In the genomic region with DNA sequence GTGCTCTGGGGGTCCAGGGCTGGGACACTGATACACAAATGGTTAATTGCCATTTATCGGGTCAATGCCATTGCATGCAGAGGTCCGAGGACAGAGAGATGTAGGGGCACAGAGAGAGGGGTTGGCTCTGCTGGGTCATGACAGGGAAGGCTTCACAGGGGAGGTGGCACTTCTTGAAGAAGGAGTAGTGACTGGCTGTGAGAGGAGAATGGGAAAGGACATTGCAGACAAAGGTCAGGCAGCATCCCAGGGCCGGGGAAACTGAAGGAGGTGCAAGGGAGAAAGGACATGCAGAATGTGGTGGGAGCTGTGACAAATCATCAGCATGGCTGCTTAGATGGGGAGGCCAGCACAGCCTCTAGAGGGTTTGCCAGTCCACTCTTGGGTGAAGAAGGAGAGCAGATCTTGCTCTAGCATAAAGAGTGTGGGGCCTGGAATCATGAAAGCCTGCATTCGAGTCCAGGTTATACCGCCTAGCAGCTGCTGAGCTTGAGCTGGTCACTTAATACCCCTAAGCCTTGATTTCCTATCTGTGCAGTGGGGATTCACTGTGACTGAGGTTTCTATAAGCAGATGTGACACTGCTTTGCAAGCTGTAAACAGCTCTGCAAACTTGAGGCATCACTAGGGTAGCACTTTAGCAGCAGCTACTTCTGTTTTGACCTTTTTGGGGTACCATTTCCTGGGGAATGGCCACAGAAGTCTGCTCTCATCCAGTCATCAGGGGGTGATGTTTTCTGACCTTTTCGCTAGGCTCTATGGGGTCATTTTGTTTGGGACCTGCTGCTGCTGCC, we compare ENCODE assay signal across 1 cellular context.
TF ChIP-seq lines count a peak whose summit lies in the region.

No MANE protein-coding gene starts in this region.

TF ChIP-seq in K562, 482 proteins besides CTCF, POLR2A, EP300 and RAD21 (continued from another document and continues in another):
- TF ChIP-seq, protein P1, sequence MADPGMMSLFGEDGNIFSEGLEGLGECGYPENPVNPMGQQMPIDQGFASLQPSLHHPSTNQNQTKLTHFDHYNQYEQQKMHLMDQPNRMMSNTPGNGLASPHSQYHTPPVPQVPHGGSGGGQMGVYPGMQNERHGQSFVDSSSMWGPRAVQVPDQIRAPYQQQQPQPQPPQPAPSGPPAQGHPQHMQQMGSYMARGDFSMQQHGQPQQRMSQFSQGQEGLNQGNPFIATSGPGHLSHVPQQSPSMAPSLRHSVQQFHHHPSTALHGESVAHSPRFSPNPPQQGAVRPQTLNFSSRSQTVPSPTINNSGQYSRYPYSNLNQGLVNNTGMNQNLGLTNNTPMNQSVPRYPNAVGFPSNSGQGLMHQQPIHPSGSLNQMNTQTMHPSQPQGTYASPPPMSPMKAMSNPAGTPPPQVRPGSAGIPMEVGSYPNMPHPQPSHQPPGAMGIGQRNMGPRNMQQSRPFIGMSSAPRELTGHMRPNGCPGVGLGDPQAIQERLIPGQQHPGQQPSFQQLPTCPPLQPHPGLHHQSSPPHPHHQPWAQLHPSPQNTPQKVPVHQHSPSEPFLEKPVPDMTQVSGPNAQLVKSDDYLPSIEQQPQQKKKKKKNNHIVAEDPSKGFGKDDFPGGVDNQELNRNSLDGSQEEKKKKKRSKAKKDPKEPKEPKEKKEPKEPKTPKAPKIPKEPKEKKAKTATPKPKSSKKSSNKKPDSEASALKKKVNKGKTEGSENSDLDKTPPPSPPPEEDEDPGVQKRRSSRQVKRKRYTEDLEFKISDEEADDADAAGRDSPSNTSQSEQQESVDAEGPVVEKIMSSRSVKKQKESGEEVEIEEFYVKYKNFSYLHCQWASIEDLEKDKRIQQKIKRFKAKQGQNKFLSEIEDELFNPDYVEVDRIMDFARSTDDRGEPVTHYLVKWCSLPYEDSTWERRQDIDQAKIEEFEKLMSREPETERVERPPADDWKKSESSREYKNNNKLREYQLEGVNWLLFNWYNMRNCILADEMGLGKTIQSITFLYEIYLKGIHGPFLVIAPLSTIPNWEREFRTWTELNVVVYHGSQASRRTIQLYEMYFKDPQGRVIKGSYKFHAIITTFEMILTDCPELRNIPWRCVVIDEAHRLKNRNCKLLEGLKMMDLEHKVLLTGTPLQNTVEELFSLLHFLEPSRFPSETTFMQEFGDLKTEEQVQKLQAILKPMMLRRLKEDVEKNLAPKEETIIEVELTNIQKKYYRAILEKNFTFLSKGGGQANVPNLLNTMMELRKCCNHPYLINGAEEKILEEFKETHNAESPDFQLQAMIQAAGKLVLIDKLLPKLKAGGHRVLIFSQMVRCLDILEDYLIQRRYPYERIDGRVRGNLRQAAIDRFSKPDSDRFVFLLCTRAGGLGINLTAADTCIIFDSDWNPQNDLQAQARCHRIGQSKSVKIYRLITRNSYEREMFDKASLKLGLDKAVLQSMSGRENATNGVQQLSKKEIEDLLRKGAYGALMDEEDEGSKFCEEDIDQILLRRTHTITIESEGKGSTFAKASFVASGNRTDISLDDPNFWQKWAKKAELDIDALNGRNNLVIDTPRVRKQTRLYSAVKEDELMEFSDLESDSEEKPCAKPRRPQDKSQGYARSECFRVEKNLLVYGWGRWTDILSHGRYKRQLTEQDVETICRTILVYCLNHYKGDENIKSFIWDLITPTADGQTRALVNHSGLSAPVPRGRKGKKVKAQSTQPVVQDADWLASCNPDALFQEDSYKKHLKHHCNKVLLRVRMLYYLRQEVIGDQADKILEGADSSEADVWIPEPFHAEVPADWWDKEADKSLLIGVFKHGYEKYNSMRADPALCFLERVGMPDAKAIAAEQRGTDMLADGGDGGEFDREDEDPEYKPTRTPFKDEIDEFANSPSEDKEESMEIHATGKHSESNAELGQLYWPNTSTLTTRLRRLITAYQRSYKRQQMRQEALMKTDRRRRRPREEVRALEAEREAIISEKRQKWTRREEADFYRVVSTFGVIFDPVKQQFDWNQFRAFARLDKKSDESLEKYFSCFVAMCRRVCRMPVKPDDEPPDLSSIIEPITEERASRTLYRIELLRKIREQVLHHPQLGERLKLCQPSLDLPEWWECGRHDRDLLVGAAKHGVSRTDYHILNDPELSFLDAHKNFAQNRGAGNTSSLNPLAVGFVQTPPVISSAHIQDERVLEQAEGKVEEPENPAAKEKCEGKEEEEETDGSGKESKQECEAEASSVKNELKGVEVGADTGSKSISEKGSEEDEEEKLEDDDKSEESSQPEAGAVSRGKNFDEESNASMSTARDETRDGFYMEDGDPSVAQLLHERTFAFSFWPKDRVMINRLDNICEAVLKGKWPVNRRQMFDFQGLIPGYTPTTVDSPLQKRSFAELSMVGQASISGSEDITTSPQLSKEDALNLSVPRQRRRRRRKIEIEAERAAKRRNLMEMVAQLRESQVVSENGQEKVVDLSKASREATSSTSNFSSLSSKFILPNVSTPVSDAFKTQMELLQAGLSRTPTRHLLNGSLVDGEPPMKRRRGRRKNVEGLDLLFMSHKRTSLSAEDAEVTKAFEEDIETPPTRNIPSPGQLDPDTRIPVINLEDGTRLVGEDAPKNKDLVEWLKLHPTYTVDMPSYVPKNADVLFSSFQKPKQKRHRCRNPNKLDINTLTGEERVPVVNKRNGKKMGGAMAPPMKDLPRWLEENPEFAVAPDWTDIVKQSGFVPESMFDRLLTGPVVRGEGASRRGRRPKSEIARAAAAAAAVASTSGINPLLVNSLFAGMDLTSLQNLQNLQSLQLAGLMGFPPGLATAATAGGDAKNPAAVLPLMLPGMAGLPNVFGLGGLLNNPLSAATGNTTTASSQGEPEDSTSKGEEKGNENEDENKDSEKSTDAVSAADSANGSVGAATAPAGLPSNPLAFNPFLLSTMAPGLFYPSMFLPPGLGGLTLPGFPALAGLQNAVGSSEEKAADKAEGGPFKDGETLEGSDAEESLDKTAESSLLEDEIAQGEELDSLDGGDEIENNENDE (IDR thresholded peaks at IDR 0.05; ENCODE audit: low read depth, low read length) = no peak
- TF ChIP-seq, protein P2, sequence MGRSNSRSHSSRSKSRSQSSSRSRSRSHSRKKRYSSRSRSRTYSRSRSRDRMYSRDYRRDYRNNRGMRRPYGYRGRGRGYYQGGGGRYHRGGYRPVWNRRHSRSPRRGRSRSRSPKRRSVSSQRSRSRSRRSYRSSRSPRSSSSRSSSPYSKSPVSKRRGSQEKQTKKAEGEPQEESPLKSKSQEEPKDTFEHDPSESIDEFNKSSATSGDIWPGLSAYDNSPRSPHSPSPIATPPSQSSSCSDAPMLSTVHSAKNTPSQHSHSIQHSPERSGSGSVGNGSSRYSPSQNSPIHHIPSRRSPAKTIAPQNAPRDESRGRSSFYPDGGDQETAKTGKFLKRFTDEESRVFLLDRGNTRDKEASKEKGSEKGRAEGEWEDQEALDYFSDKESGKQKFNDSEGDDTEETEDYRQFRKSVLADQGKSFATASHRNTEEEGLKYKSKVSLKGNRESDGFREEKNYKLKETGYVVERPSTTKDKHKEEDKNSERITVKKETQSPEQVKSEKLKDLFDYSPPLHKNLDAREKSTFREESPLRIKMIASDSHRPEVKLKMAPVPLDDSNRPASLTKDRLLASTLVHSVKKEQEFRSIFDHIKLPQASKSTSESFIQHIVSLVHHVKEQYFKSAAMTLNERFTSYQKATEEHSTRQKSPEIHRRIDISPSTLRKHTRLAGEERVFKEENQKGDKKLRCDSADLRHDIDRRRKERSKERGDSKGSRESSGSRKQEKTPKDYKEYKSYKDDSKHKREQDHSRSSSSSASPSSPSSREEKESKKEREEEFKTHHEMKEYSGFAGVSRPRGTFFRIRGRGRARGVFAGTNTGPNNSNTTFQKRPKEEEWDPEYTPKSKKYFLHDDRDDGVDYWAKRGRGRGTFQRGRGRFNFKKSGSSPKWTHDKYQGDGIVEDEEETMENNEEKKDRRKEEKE (IDR thresholded peaks at IDR 0.05; ENCODE audit: borderline replicate concordance in 1 of 2, control insufficient read depth in 1 of 2, low read depth in 2 of 2, low read length in 1 of 2) = no peak
- TF ChIP-seq SIX5 (IDR thresholded peaks at IDR 0.05; ENCODE audit: borderline replicate concordance in 1 of 2, insufficient read depth in 1 of 2, low read depth in 1 of 2, low read length in 2 of 2) = no peak
- TF ChIP-seq ELF2 (CRISPR knock-in tag; IDR thresholded peaks at IDR 0.05) = no peak
- no peak for TF ChIP-seq ARID2 (IDR thresholded peaks at IDR 0.05)
- peak; percentile 38; the same call in 1 of the 2 replicates for TF ChIP-seq TEAD2 (tag; IDR thresholded peaks at IDR 0.05)
- no peak for TF ChIP-seq FIP1L1 (IDR thresholded peaks at IDR 0.05; ENCODE audit: low read depth, low read length, poor library complexity, severe bottlenecking)
- TF ChIP-seq ETV1 (tag; conservative IDR thresholded peaks at IDR 0.05; ENCODE audit: low read depth) = peak; percentile 23; the same call in 1 of the 2 replicates
- TF ChIP-seq, protein P3, sequence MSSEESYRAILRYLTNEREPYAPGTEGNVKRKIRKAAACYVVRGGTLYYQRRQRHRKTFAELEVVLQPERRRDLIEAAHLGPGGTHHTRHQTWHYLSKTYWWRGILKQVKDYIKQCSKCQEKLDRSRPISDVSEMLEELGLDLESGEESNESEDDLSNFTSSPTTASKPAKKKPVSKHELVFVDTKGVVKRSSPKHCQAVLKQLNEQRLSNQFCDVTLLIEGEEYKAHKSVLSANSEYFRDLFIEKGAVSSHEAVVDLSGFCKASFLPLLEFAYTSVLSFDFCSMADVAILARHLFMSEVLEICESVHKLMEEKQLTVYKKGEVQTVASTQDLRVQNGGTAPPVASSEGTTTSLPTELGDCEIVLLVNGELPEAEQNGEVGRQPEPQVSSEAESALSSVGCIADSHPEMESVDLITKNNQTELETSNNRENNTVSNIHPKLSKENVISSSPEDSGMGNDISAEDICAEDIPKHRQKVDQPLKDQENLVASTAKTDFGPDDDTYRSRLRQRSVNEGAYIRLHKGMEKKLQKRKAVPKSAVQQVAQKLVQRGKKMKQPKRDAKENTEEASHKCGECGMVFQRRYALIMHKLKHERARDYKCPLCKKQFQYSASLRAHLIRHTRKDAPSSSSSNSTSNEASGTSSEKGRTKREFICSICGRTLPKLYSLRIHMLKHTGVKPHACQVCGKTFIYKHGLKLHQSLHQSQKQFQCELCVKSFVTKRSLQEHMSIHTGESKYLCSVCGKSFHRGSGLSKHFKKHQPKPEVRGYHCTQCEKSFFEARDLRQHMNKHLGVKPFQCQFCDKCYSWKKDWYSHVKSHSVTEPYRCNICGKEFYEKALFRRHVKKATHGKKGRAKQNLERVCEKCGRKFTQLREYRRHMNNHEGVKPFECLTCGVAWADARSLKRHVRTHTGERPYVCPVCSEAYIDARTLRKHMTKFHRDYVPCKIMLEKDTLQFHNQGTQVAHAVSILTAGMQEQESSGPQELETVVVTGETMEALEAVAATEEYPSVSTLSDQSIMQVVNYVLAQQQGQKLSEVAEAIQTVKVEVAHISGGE (CRISPR knock-in tag; IDR thresholded peaks at IDR 0.05) = no peak; a peak in 2 of 6 replicates
- TF ChIP-seq, protein P4, sequence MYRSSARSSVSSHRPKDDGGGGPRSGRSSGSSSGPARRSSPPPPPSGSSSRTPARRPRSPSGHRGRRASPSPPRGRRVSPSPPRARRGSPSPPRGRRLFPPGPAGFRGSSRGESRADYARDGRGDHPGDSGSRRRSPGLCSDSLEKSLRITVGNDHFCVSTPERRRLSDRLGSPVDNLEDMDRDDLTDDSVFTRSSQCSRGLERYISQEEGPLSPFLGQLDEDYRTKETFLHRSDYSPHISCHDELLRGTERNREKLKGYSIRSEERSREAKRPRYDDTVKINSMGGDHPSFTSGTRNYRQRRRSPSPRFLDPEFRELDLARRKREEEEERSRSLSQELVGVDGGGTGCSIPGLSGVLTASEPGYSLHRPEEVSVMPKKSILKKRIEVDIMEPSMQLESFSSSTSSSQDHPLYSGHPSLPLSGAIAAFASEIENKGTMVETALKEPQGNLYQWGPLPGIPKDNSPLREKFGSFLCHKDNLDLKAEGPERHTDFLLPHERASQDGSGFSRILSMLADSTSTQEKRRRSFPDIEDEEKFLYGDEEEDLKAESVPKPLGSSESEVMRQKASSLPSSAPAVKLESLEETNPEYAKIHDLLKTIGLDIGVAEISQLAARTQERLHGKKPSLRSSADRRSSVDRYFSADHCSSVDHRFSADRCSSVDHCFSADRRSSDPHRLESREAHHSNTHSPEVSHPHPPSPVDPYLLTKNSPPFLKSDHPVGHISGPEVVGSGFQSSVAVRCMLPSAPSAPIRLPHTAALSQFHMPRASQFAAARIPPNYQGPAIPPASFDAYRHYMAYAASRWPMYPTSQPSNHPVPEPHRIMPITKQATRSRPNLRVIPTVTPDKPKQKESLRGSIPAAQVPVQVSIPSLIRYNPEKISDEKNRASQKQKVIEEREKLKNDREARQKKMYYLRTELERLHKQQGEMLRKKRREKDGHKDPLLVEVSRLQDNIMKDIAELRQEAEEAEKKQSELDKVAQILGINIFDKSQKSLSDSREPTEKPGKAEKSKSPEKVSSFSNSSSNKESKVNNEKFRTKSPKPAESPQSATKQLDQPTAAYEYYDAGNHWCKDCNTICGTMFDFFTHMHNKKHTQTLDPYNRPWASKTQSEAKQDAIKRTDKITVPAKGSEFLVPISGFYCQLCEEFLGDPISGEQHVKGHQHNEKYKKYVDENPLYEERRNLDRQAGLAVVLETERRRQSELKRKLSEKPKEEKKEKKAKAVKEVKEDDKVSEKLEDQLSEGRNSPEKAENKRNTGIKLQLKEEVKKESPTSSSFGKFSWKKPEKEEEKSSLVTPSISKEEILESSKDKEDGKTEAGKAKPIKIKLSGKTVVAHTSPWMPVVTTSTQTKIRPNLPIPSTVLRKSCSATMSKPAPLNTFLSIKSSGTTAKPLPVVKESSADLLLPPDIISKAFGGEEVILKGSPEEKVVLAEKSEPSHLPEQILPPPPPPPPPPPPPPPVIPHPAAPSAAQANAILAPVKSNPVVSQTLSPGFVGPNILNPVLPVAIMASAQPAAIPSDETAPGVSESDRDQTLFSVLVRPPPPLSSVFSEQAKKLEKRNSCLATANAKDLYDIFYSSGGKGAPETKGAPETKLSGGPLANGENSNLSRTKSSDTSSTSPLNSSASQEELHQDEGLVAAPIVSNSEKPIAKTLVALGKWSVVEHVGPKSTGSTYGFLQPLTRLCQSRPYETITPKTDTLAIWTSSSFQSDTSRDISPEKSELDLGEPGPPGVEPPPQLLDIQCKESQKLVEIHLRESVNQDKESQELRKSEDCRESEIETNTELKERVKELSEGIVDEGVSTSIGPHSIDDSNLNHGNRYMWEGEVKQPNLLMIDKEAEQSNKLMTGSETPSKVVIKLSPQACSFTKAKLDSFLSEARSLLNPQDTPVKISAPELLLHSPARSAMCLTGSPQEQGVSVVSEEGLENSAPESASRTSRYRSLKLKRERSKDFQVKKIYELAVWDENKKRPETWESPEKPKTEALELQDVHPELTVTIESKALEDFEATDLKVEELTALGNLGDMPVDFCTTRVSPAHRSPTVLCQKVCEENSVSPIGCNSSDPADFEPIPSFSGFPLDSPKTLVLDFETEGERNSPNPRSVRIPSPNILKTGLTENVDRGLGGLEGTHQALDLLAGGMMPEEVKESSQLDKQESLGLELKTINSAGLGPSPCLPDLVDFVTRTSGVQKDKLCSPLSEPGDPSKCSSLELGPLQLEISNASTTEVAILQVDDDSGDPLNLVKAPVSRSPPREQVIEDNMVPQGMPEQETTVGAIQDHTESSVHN (IDR thresholded peaks at IDR 0.05; ENCODE audit: borderline replicate concordance in 1 of 2, low read depth in 1 of 2) = no peak
- no peak for TF ChIP-seq ZBTB8A (IDR thresholded peaks at IDR 0.05; ENCODE audit: partially characterized antibody)
- TF ChIP-seq ZC3H8 (IDR thresholded peaks at IDR 0.05) = no peak
- TF ChIP-seq MCM5 (IDR thresholded peaks at IDR 0.05; ENCODE audit: low read depth) = no peak
- no peak for TF ChIP-seq ELF1 (tag; IDR thresholded peaks at IDR 0.05)
- TF ChIP-seq CSDE1 (IDR thresholded peaks at IDR 0.05) = no peak
- no peak for TF ChIP-seq SETDB1 (IDR thresholded peaks at IDR 0.05; ENCODE audit: low read length)
- TF ChIP-seq, protein P5, sequence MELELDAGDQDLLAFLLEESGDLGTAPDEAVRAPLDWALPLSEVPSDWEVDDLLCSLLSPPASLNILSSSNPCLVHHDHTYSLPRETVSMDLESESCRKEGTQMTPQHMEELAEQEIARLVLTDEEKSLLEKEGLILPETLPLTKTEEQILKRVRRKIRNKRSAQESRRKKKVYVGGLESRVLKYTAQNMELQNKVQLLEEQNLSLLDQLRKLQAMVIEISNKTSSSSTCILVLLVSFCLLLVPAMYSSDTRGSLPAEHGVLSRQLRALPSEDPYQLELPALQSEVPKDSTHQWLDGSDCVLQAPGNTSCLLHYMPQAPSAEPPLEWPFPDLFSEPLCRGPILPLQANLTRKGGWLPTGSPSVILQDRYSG (tag; conservative IDR thresholded peaks at IDR 0.05; ENCODE audit: low read depth) = 0 out of 2 replicates have a peak, but pooled peaks have one; percentile 23
- TF ChIP-seq BCOR (IDR thresholded peaks at IDR 0.05) = no peak
- peak; percentile 82 for TF ChIP-seq ZFP36 (IDR thresholded peaks at IDR 0.05; ENCODE audit: low read depth, low read length, partially characterized antibody)
